ENCODE assay signal across 8 cellular contexts in genomic region chr7:100706672-100707311, GRCh38. TPM values are rescaled to one million over a fixed set of nuclear protein-coding genes. Genes with fewer than 3 reads are reported as not detected.
DNase-seq lines count a peak whose midpoint lies in the region; ATAC-seq, FAIRE-seq and TF ChIP-seq lines count a peak whose summit lies in the region.

No MANE protein-coding gene starts in this region.

- peak overlapping the region; percentile 75 for H3K4me2 ChIP-seq in endothelial cell of umbilical vein (ENCODE audit: insufficient read depth, low read length)

- H3K9me3 Mint-ChIP-seq in CD8-positive, alpha-beta T cell, result no peaks in the 10 kb centered on the region

- no peak for ATAC-seq in CD8-positive, alpha-beta T cell

- H3K4me1 ChIP-seq in CD8-positive, alpha-beta T cell (ENCODE audit: insufficient read depth, low read length), result peaks cover 16% of the 10 kb centered on the region
- H3K4me1 ChIP-seq in NT2/D1 (ENCODE audit: insufficient read depth, insufficient read length) (peaks cover 5% of the 10 kb centered on the region), endothelial cell of umbilical vein (ENCODE audit: control insufficient read depth, extremely low read depth, insufficient read depth, low read length) (peaks cover 12% of the 10 kb centered on the region), neuron (ENCODE audit: insufficient read depth, low read length) (peaks cover 16% of the 10 kb centered on the region)

- dilution Hi-C loops in endothelial cell of umbilical vein (cut with MboI; ENCODE audit: extremely low pct_ligation_motif_present, low sequenced_read_pairs), result loop anchor here (25.0 kb wide), 1 partner anchor 131 kb away; the partner anchor contains the start of gene EPHB4

- H3K36me3 Mint-ChIP-seq in CD8-positive, alpha-beta T cell, result peaks cover 9% of the 10 kb centered on the region

- peak overlapping the region; percentile 96 for H3K4me3 Mint-ChIP-seq in CD8-positive, alpha-beta T cell

- peaks cover 15% of the 10 kb centered on the region for H3K79me2 ChIP-seq in endothelial cell of umbilical vein (ENCODE audit: control insufficient read depth, insufficient read depth, low read length)

- H3K9me1 ChIP-seq in endothelial cell of umbilical vein (replicated peaks; ENCODE audit: control insufficient read depth, extremely low read depth, insufficient read depth, low read length), result no peaks in the 10 kb centered on the region

- no peak for DNase-seq in CD8-positive, alpha-beta T cell
- DNase-seq in NT2/D1 (ENCODE audit: low read depth, low spot score) (no peak), endothelial cell of umbilical vein (ENCODE audit: low read depth, low spot score) (no peak), NCI-H226 (no peak), NCI-H446 (lab: John Stamatoyannopoulos, UW) (no peak), H4 (ENCODE audit: low spot score) (no peak), NCI-H2107 (lab: John Stamatoyannopoulos, UW) (no peak)

- H3K27ac ChIP-seq in CD8-positive, alpha-beta T cell (ENCODE audit: low read depth, low read length), result no peak overlapping the region
- peak overlapping the region; percentile 49 for H3K27ac ChIP-seq in endothelial cell of umbilical vein (ENCODE audit: insufficient read depth, low read depth, low read length)

- H3K9ac ChIP-seq in NT2/D1 (ENCODE audit: insufficient read length, low read depth) (peak overlapping the region; percentile 96), endothelial cell of umbilical vein (replicated peaks; ENCODE audit: extremely low read depth, insufficient read depth, low read length) (peak overlapping the region; percentile 87)

- TF ChIP-seq POLR2A in endothelial cell of umbilical vein (IDR thresholded peaks at IDR 0.05; ENCODE audit: low read depth, low read length), result no peak

- BruUV-seq in endothelial cell of umbilical vein (replicated peaks; lab: Mats Ljungman, UMichigan), result no TSS peak

- peak; percentile 18 for FAIRE-seq in endothelial cell of umbilical vein (lab: Jason Lieb, UNC)

- CTCF ChIA-PET in CD8-positive, alpha-beta T cell (lab: Charles Lee), result interaction anchor here (1.1 to 5.5 kb wide), 8 partner anchors 14 to 146 kb away, joined by 3 to 81 read pairs (median 14); partner anchors contain the start of genes GIGYF1 and MOSPD3
- CTCF ChIA-PET in endothelial cell of umbilical vein (lab: Charles Lee), result interaction anchor here (1.9 to 3.7 kb wide), 6 partner anchors 20 to 370 kb away, joined by 5 to 134 read pairs (median 14); partner anchors contain the start of genes SLC12A9 and UFSP1

- peak overlapping the region; percentile 94 for H3K4me3 ChIP-seq in CD8-positive, alpha-beta T cell (ENCODE audit: low read depth, low read length)
- H3K4me3 ChIP-seq in NT2/D1 (ENCODE audit: insufficient read length, low read depth), result peak overlapping the region; percentile 87
- H3K4me3 ChIP-seq in endothelial cell of umbilical vein (replicated peaks in 1 of 3; ENCODE audit: insufficient read depth in 1 of 3, low read depth in 1 of 3, low read length in 3 of 3), result peak overlapping the region; percentile 54 to 85 (median 65)
- peak overlapping the region; percentile 94 for H3K4me3 ChIP-seq in neuron (ENCODE audit: low read length)

- H3K27me3 Mint-ChIP-seq in CD8-positive, alpha-beta T cell (ENCODE audit: low read depth), result no peaks in the 10 kb centered on the region

- H4K20me1 ChIP-seq in endothelial cell of umbilical vein (replicated peaks; ENCODE audit: control insufficient read depth, extremely low read depth, insufficient read depth, low read length), result no peaks in the 10 kb centered on the region

- no peak overlapping the region for H2AFZ ChIP-seq in endothelial cell of umbilical vein (ENCODE audit: low read depth, low read length)
- no peak overlapping the region for H2AFZ ChIP-seq in neuron (ENCODE audit: low read depth, low read length)

- no peaks in the 10 kb centered on the region for H3K27me3 ChIP-seq in CD8-positive, alpha-beta T cell (ENCODE audit: insufficient read depth, low read length)
- H3K27me3 ChIP-seq in NT2/D1 (ENCODE audit: insufficient read depth, insufficient read length) (no peaks in the 10 kb centered on the region), endothelial cell of umbilical vein (ENCODE audit: control insufficient read depth in 2 of 2, insufficient read depth in 2 of 2, low read length in 2 of 2) (peaks cover 1 to 2% of the 10 kb centered on the region in 2 experiments), neuron (ENCODE audit: insufficient read depth, low read length) (no peaks in the 10 kb centered on the region)

- no peak for TF ChIP-seq CTCF in CD8-positive, alpha-beta T cell (IDR thresholded peaks at IDR 0.05)
- TF ChIP-seq CTCF in endothelial cell of umbilical vein (IDR thresholded peaks at IDR 0.05; ENCODE audit: extremely low read depth in 1 of 2, insufficient read depth in 1 of 2, low read depth in 1 of 2, low read length in 2 of 2), result no peak

- H3K9me3 ChIP-seq in CD8-positive, alpha-beta T cell (ENCODE audit: low read length), result no peaks in the 10 kb centered on the region
- H3K9me3 ChIP-seq in NT2/D1 (ENCODE audit: insufficient read depth, low read length) (no peaks in the 10 kb centered on the region), endothelial cell of umbilical vein (replicated peaks; ENCODE audit: control insufficient read depth, insufficient read depth, low read length) (no peaks in the 10 kb centered on the region), neuron (ENCODE audit: low read length) (no peaks in the 10 kb centered on the region)

- POLR2A ChIA-PET in CD8-positive, alpha-beta T cell (lab: Charles Lee), result interaction anchor here (1.0 to 2.9 kb wide), 2 partner anchors 13 to 124 kb away, joined by 3 to 20 read pairs; partner anchors contain the start of gene GIGYF1
- POLR2A ChIA-PET in endothelial cell of umbilical vein (lab: Charles Lee), result interaction anchor here (1.0 to 1.6 kb wide), 2 partner anchors 90 to 121 kb away, joined by 3 to 9 read pairs; partner anchors contain the start of gene EPHB4

- no peaks in the 10 kb centered on the region for H3K36me3 ChIP-seq in CD8-positive, alpha-beta T cell (ENCODE audit: insufficient read depth, low read length)
- H3K36me3 ChIP-seq in NT2/D1 (ENCODE audit: insufficient read depth, insufficient read length, low read length) (peaks cover 24% of the 10 kb centered on the region), endothelial cell of umbilical vein (ENCODE audit: control insufficient read depth in 2 of 2, extremely low read depth in 1 of 2, insufficient read depth in 2 of 2, low read length in 2 of 2) (peaks cover 0 to 4% of the 10 kb centered on the region in 2 experiments), neuron (ENCODE audit: insufficient read depth, low read length) (peaks cover 16% of the 10 kb centered on the region)

- peaks cover 19% of the 10 kb centered on the region for H3K4me1 Mint-ChIP-seq in CD8-positive, alpha-beta T cell (ENCODE audit: low read depth)

- intact Hi-C loops in CD8-positive, alpha-beta T cell (cut with DNase I, micrococcal nuclease), result loop anchor here (1.0 to 10.0 kb wide), 10 partner anchors 73 to 378 kb away; partner anchors contain the start of genes FBXO24 (in 1 of the 2), LRCH4 (in 1 of the 2), MEPCE (in 1 of the 2) and MOSPD3 (in 1 of the 2)
- intact Hi-C loops in endothelial cell of umbilical vein (cut with micrococcal nuclease), result loop anchor here (1.0 kb wide), 1 partner anchor 33 kb away; the partner anchor contains the start of gene GNB2

- peak overlapping the region; percentile 94 for H3K27ac Mint-ChIP-seq in CD8-positive, alpha-beta T cell

RNA-seq across cellular contexts. Expression of gene POP7, which starts 0.9 kb away (rescaled TPM):
- total RNA-seq in CD8-positive, alpha-beta T cell, result 10 to 100 TPM in 1 of 2 experiments, 1 to 10 TPM in 1; 9.3 to 11.0 TPM
- total RNA-seq in endothelial cell of umbilical vein, result 47.4 and 48.0 TPM in 2 replicates
- polyA plus RNA-seq in endothelial cell of umbilical vein, result 48.8 and 68.2 TPM in 2 replicates
- 43.3 and 44.8 TPM in 2 replicates for polyA plus RNA-seq in endothelial cell of umbilical vein (2011; cell fraction: cytosol; rRNA removed)
- polyA plus RNA-seq in endothelial cell of umbilical vein (2011; cell fraction: nucleus; rRNA removed), result 15.6 and 17.5 TPM in 2 replicates
- 34.0 and 41.1 TPM in 2 replicates for polyA plus RNA-seq in endothelial cell of umbilical vein (2012)
- 9.0 and 9.1 TPM in 2 replicates for polyA minus RNA-seq in endothelial cell of umbilical vein
- polyA minus RNA-seq in endothelial cell of umbilical vein (2011; cell fraction: cytosol; rRNA and poly(A)+ RNA removed), result 37.7 TPM
- 2.9 and 6.8 TPM in 2 replicates for polyA minus RNA-seq in endothelial cell of umbilical vein (2011; cell fraction: nucleus; rRNA and poly(A)+ RNA removed)
- 61.6 and 80.1 TPM in 2 replicates for total RNA-seq in H4 (2014; rRNA removed; shearing (Covaris generic))

RNA-seq across cellular contexts. Expression of gene GIGYF1, which starts 12.7 kb away (rescaled TPM):
- total RNA-seq in CD8-positive, alpha-beta T cell, result 10 to 100 TPM; 68.6 to 71.6 TPM
- total RNA-seq in endothelial cell of umbilical vein, result 37.3 and 46.3 TPM in 2 replicates
- polyA plus RNA-seq in endothelial cell of umbilical vein, result 13.6 and 17.2 TPM in 2 replicates
- polyA plus RNA-seq in endothelial cell of umbilical vein (2011; cell fraction: cytosol; rRNA removed), result 3.9 and 6.4 TPM in 2 replicates
- polyA plus RNA-seq in endothelial cell of umbilical vein (2011; cell fraction: nucleus; rRNA removed), result 89.3 and 103 TPM in 2 replicates
- polyA plus RNA-seq in endothelial cell of umbilical vein (2012), result 11.7 and 12.4 TPM in 2 replicates
- polyA minus RNA-seq in endothelial cell of umbilical vein, result 9.3 and 13.1 TPM in 2 replicates
- 11.6 TPM for polyA minus RNA-seq in endothelial cell of umbilical vein (2011; cell fraction: cytosol; rRNA and poly(A)+ RNA removed)
- 20.7 and 41.9 TPM in 2 replicates for polyA minus RNA-seq in endothelial cell of umbilical vein (2011; cell fraction: nucleus; rRNA and poly(A)+ RNA removed)
- total RNA-seq in H4 (2014; rRNA removed; shearing (Covaris generic)), result 2.6 and 4.1 TPM in 2 replicates

RNA-seq across cellular contexts. Expression of gene EPO, which starts 13.5 kb away (rescaled TPM):
- not detected for total RNA-seq in CD8-positive, alpha-beta T cell
- not detected in 2 replicates for total RNA-seq in endothelial cell of umbilical vein
- polyA plus RNA-seq in endothelial cell of umbilical vein, result not detected in 2 replicates
- not detected in 2 replicates for polyA plus RNA-seq in endothelial cell of umbilical vein (2011; cell fraction: cytosol; rRNA removed)
- 0.48 TPM in 1 of 2 replicates, not detected in the other for polyA plus RNA-seq in endothelial cell of umbilical vein (2011; cell fraction: nucleus; rRNA removed)
- polyA plus RNA-seq in endothelial cell of umbilical vein (2012), result not detected in 2 replicates
- polyA minus RNA-seq in endothelial cell of umbilical vein, result not detected in 2 replicates
- polyA minus RNA-seq in endothelial cell of umbilical vein (2011; cell fraction: cytosol; rRNA and poly(A)+ RNA removed), result not detected
- polyA minus RNA-seq in endothelial cell of umbilical vein (2011; cell fraction: nucleus; rRNA and poly(A)+ RNA removed), result not detected in 2 replicates
- total RNA-seq in H4 (2014; rRNA removed; shearing (Covaris generic)), result not detected in 2 replicates

RNA-seq across cellular contexts. Expression of gene ZAN, which starts 26.6 kb away (rescaled TPM):
- not detected for total RNA-seq in CD8-positive, alpha-beta T cell
- total RNA-seq in endothelial cell of umbilical vein, result not detected in 2 replicates
- polyA plus RNA-seq in endothelial cell of umbilical vein, result not detected in 2 replicates
- polyA plus RNA-seq in endothelial cell of umbilical vein (2011; cell fraction: cytosol; rRNA removed), result not detected in 2 replicates
- polyA plus RNA-seq in endothelial cell of umbilical vein (2011; cell fraction: nucleus; rRNA removed), result not detected in 2 replicates
- not detected in 2 replicates for polyA plus RNA-seq in endothelial cell of umbilical vein (2012)
- polyA minus RNA-seq in endothelial cell of umbilical vein, result not detected in 2 replicates
- polyA minus RNA-seq in endothelial cell of umbilical vein (2011; cell fraction: cytosol; rRNA and poly(A)+ RNA removed), result not detected
- not detected in 2 replicates for polyA minus RNA-seq in endothelial cell of umbilical vein (2011; cell fraction: nucleus; rRNA and poly(A)+ RNA removed)
- total RNA-seq in H4 (2014; rRNA removed; shearing (Covaris generic)), result not detected in 2 replicates

RNA-seq across cellular contexts. Expression of gene GNB2, which starts 33.3 kb away (rescaled TPM):
- total RNA-seq in CD8-positive, alpha-beta T cell, result 10 to 100 TPM; 69.4 to 69.6 TPM
- total RNA-seq in endothelial cell of umbilical vein, result 297 and 300 TPM in 2 replicates
- 433 and 502 TPM in 2 replicates for polyA plus RNA-seq in endothelial cell of umbilical vein
- polyA plus RNA-seq in endothelial cell of umbilical vein (2011; cell fraction: cytosol; rRNA removed), result 293 and 302 TPM in 2 replicates
- polyA plus RNA-seq in endothelial cell of umbilical vein (2011; cell fraction: nucleus; rRNA removed), result 148 and 171 TPM in 2 replicates
- polyA plus RNA-seq in endothelial cell of umbilical vein (2012), result 244 and 284 TPM in 2 replicates
- polyA minus RNA-seq in endothelial cell of umbilical vein, result 108 and 165 TPM in 2 replicates
- polyA minus RNA-seq in endothelial cell of umbilical vein (2011; cell fraction: cytosol; rRNA and poly(A)+ RNA removed), result 104 TPM
- polyA minus RNA-seq in endothelial cell of umbilical vein (2011; cell fraction: nucleus; rRNA and poly(A)+ RNA removed), result 27.5 and 34.4 TPM in 2 replicates
- 65.0 and 67.1 TPM in 2 replicates for total RNA-seq in H4 (2014; rRNA removed; shearing (Covaris generic))
